20 cellular contexts compared by ENCODE assay signal in genomic region chr1:78437941-78438340, GRCh38. TPM values are rescaled to one million over a fixed set of nuclear protein-coding genes. Genes with fewer than 3 reads are reported as not detected.
DNase-seq lines count a peak whose midpoint lies in the region; FAIRE-seq and TF ChIP-seq lines count a peak whose summit lies in the region.
"Had no signal": no experiment of that assay in that cellular context is flagged by ENCODE, and none has a peak within 500 bp of the region (broad histone marks: within the 10 kb centered on the region; RNA-seq: fewer than 3 reads in every experiment).

No MANE protein-coding gene starts in this region.

- TF ChIP-seq CTCF in A673 (conservative IDR thresholded peaks at IDR 0.05; ENCODE audit: low read depth, low read length) (no peak), epithelial cell of esophagus (IDR thresholded peaks at IDR 0.05; ENCODE audit: insufficient read depth, low read depth, low read length, missing control alignments) (no peak), tibial nerve (IDR thresholded peaks at IDR 0.05) (no peak), testis (IDR thresholded peaks at IDR 0.05) (no peak)

- peaks cover 20% of the 10 kb centered on the region for H3K4me1 ChIP-seq in A673 (ENCODE audit: insufficient read depth, low read length, poor library complexity, severe bottlenecking)
- H3K4me1 ChIP-seq in tibial nerve, result no peaks in the 10 kb centered on the region
- H3K4me1 ChIP-seq in testis, result no peaks in the 10 kb centered on the region
- H3K4me1 ChIP-seq: A549, BLaER1 had no signal

- peak; percentile 70 for DNase-seq in A673 (ENCODE audit: low spot score)
- no peak for DNase-seq in HTR-8/SVneo (ENCODE audit: insufficient read length, low spot score)
- DNase-seq in SK-N-MC (ENCODE audit: low read depth, low spot score), result no peak
- peak; percentile 66 for DNase-seq in epithelial cell of esophagus (ENCODE audit: low read depth)
- no peak for DNase-seq in tibial nerve (ENCODE audit: low spot score in 2 of 2)
- no peak for DNase-seq in NCI-H446 treated with DMSO at 0.1 percent for 48 hours (lab: John Stamatoyannopoulos, UW)
- no peak for DNase-seq in GM19239 (ENCODE audit: insufficient read length, low spot score)
- no peak for DNase-seq in testis
- DNase-seq: Calu3; CD4-positive, alpha-beta memory T cell; GOT3; H7; HFFc6 had no signal

- H3K27me3 ChIP-seq in A673 (replicated peaks; ENCODE audit: insufficient read depth, low read depth, low read length, poor library complexity), result no peaks in the 10 kb centered on the region
- H3K27me3 ChIP-seq in tibial nerve, result no peaks in the 10 kb centered on the region
- no peaks in the 10 kb centered on the region for H3K27me3 ChIP-seq in testis
- H3K27me3 ChIP-seq: BLaER1 had no signal

- H3K9me3 ChIP-seq in A673 (ENCODE audit: low read depth, low read length, poor library complexity, severe bottlenecking) (peaks cover 7% of the 10 kb centered on the region), SK-N-MC (ENCODE audit: low read depth, low read length) (no peaks in the 10 kb centered on the region), tibial nerve (peaks cover 0 to 9% (median 0%) of the 10 kb centered on the region in 4 donors), testis (no peaks in the 10 kb centered on the region)
- H3K9me3 ChIP-seq: A549, BLaER1 had no signal

- FAIRE-seq in HTR-8/SVneo (lab: Jason Lieb, UNC) (peak; percentile 40), GM19239 (lab: Jason Lieb, UNC) (no peak)
- FAIRE-seq: A549, G401.6, GM12891, HepG2 had no signal

- BruUV-seq in A673 (replicated peaks; lab: Mats Ljungman, UMichigan), result no TSS peak

- CTCF ChIA-PET in A673 (lab: Charles Lee), result no interaction called here

- TF ChIP-seq EP300 in tibial nerve (IDR thresholded peaks at IDR 0.05), result no peak

- H3K9ac ChIP-seq in SK-N-MC (ENCODE audit: insufficient read length), result no peak overlapping the region
- H3K9ac ChIP-seq: BLaER1 had no signal

- POLR2A ChIA-PET in A673 (lab: Charles Lee; ENCODE audit: low non-redundant PET), result no interaction called here

- 82 to 87% methylated on average over 1 of the region's 1 CpG for WGBS in tibial nerve, 2 donors
- 88 to 96% methylated on average over 1 of the region's 1 CpG for WGBS in testis, 2 donors

- H3K27ac ChIP-seq in A673 (ENCODE audit: low read depth, low read length, poor library complexity, severe bottlenecking) (no peak overlapping the region), SK-N-MC (peak overlapping the region; percentile 27; the same call in 1 of the 2 replicates), tibial nerve (no peak overlapping the region), testis (no peak overlapping the region)
- H3K27ac ChIP-seq: 22Rv1, A549, BLaER1 had no signal

- H3K4me3 ChIP-seq in A673 (ENCODE audit: low read depth, low read length, poor library complexity, severe bottlenecking), result no peak overlapping the region
- 0 out of 2 replicates have a peak overlapping the region, but pooled peaks have one; percentile 31 for H3K4me3 ChIP-seq in SK-N-MC
- H3K4me3 ChIP-seq in epithelial cell of esophagus (ENCODE audit: low read length), result no peak overlapping the region
- H3K4me3 ChIP-seq in tibial nerve, result no peak overlapping the region
- no peak overlapping the region for H3K4me3 ChIP-seq in testis
- H3K4me3 ChIP-seq: A549, BLaER1 had no signal

- H3K36me3 ChIP-seq in A673 (ENCODE audit: insufficient read depth, low read length, poor library complexity, severe bottlenecking), result no peaks in the 10 kb centered on the region
- H3K36me3 ChIP-seq in SK-N-MC (ENCODE audit: insufficient read depth, low read length), result no peaks in the 10 kb centered on the region
- no peaks in the 10 kb centered on the region for H3K36me3 ChIP-seq in tibial nerve
- no peaks in the 10 kb centered on the region for H3K36me3 ChIP-seq in testis (ENCODE audit: low read depth, missing control alignments)
- H3K36me3 ChIP-seq: BLaER1 had no signal

- intact Hi-C loops in A673 (cut with micrococcal nuclease; ENCODE audit: unreplicated experiment), result no loop called here
- intact Hi-C loops in testis (cut with DNase I; ENCODE audit: low total_unique reads), result no loop called here

- TF ChIP-seq POLR2A in tibial nerve (IDR thresholded peaks at IDR 0.05), result no peak
- TF ChIP-seq POLR2A in testis (IDR thresholded peaks at IDR 0.05), result no peak

RNA-seq across cellular contexts. Expression of gene PTGFR, which starts 52.8 kb away (rescaled TPM):
- total RNA-seq in A673 (2021), result 0.81 and 1.5 TPM in 2 replicates
- 10 to 100 TPM; 10.8 to 61.4 (median 29.8) TPM for total RNA-seq in tibial nerve
- total RNA-seq in testis, result under 1 TPM; 0.50 to 0.79 TPM
- 2.9 TPM for polyA plus RNA-seq in testis (ENCODE audit: insufficient read depth, low read depth, low replicate concordance)
- total RNA-seq: CD4-positive, alpha-beta memory T cell; H7; HepG2 had no signal
- polyA plus RNA-seq: A549; CD4-positive, alpha-beta memory T cell; HepG2; IgD-negative memory B cell had no signal

Comparison
In these comparisons a context has a peak if more than half of its experiments do, and no peak if none do; other contexts are left out.
1. DNase-seq: peak in A673 (single experiment) and epithelial cell of esophagus (single experiment); none in HTR-8/SVneo (single experiment), SK-N-MC (single experiment), tibial nerve (0 of 2), NCI-H446 treated with DMSO at 0.1 percent for 48 hours (single experiment), GM19239 (single experiment) and testis (single experiment).